18 cellular contexts compared by ENCODE assay signal in the genomic region with DNA sequence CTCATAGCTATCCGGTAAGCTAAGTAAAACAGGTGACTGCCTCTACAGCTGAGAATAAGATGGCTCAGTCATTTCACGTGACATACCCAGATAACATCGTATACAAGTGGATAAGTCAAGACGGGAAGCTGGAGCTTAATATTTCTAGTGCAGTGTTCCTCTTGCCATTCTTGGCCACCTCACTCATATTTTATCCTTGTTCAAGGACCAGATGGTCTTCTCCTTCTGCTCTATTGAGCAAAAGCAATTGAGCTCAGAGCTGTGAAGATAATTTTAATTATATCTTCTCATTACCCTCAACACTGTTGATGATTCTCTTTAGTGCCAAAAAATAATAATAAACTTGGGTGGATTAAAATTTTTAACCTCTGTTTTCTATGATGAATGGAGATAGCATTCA.
DNase-seq lines count a peak whose midpoint lies in the region; ATAC-seq and TF ChIP-seq lines count a peak whose summit lies in the region.
"Had no signal": no experiment of that assay in that cellular context is flagged by ENCODE, and none has a peak within 500 bp of the region (broad histone marks: within the 10 kb centered on the region; RNA-seq: fewer than 3 reads in every experiment).

No MANE protein-coding gene starts in this region.

- H3K4me3 ChIP-seq in brain microvascular endothelial cell (ENCODE audit: low read depth, low read length): no peak overlapping the region
- H3K4me3 ChIP-seq: BLaER1, GM23338 had no signal

- no peaks in the 10 kb centered on the region for H3K9me3 Mint-ChIP-seq in activated naive CD8-positive, alpha-beta T cell treated with anti-CD3 and anti-CD28 coated beads, Interleukin-2, amount 50 U/mL, for 24 hours
- H3K9me3 Mint-ChIP-seq: CD8-positive, alpha-beta T cell had no signal

- TF ChIP-seq CTCF in brain microvascular endothelial cell (IDR thresholded peaks at IDR 0.05; ENCODE audit: low read depth, low read length, missing control alignments): no peak

- no peak overlapping the region for H3K27ac ChIP-seq in brain microvascular endothelial cell
- H3K27ac ChIP-seq: BLaER1, C4-2B had no signal

- no peaks in the 10 kb centered on the region for H3K27me3 ChIP-seq in brain microvascular endothelial cell (replicated peaks)
- H3K27me3 ChIP-seq: BLaER1 had no signal

- H3K4me1 Mint-ChIP-seq in activated naive CD8-positive, alpha-beta T cell treated with anti-CD3 and anti-CD28 coated beads, Interleukin-2, amount 50 U/mL, for 24 hours: no peaks in the 10 kb centered on the region
- H3K4me1 Mint-ChIP-seq: B cell; CD4-positive, CD25-positive, alpha-beta regulatory T cell; H9 had no signal

- ATAC-seq in activated naive CD8-positive, alpha-beta T cell treated with anti-CD3 and anti-CD28 coated beads, Interleukin-2, amount 50 U/mL, for 24 hours: no peak
- ATAC-seq: CD8-positive, alpha-beta T cell; GM23338; HCT116 had no signal

- peak; percentile 16 for DNase-seq in Ammon's horn (ENCODE audit: low spot score)
- DNase-seq in G401 (ENCODE audit: low spot score): peak; percentile 79
- peak; percentile 70 to 86 for DNase-seq in NCI-H446 (lab: John Stamatoyannopoulos, UW)
- peak; percentile 59 for DNase-seq in cerebellum (ENCODE audit: low spot score)
- DNase-seq in activated naive CD8-positive, alpha-beta T cell treated with anti-CD3 and anti-CD28 coated beads, Interleukin-2, amount 50 U/mL, for 24 hours: no peak
- no peak for DNase-seq in brain microvascular endothelial cell
- DNase-seq: Caco-2; CD4-positive, CD25-positive, alpha-beta regulatory T cell; CD8-positive, alpha-beta T cell; DMS79; EL; GF-D8; H9 had no signal

- in situ Hi-C loops in G401 (cut with HindIII; ENCODE audit: low sequenced_read_pairs): no loop called here
- in situ Hi-C loops in brain microvascular endothelial cell (cut with HindIII; ENCODE audit: low pct_ligation_motif_present, low sequenced_read_pairs): no loop called here

- H3K27ac Mint-ChIP-seq in activated naive CD8-positive, alpha-beta T cell treated with anti-CD3 and anti-CD28 coated beads, Interleukin-2, amount 50 U/mL, for 24 hours: no peak overlapping the region
- H3K27ac Mint-ChIP-seq: B cell; CD4-positive, CD25-positive, alpha-beta regulatory T cell; CD8-positive, alpha-beta T cell; GM23338; H9 had no signal

- no peak overlapping the region for H3K4me3 Mint-ChIP-seq in activated naive CD8-positive, alpha-beta T cell treated with anti-CD3 and anti-CD28 coated beads, Interleukin-2, amount 50 U/mL, for 24 hours
- H3K4me3 Mint-ChIP-seq: B cell; CD4-positive, CD25-positive, alpha-beta regulatory T cell; CD8-positive, alpha-beta T cell; GM23338; H9 had no signal

- H3K27me3 Mint-ChIP-seq in activated naive CD8-positive, alpha-beta T cell treated with anti-CD3 and anti-CD28 coated beads, Interleukin-2, amount 50 U/mL, for 24 hours: no peaks in the 10 kb centered on the region
- H3K27me3 Mint-ChIP-seq: B cell; CD4-positive, CD25-positive, alpha-beta regulatory T cell had no signal

- H3K36me3 Mint-ChIP-seq in activated naive CD8-positive, alpha-beta T cell treated with anti-CD3 and anti-CD28 coated beads, Interleukin-2, amount 50 U/mL, for 24 hours (ENCODE audit: low read depth): no peaks in the 10 kb centered on the region
- H3K36me3 Mint-ChIP-seq: CD4-positive, CD25-positive, alpha-beta regulatory T cell; CD8-positive, alpha-beta T cell had no signal

- H3K36me3 ChIP-seq in brain microvascular endothelial cell (replicated peaks): no peaks in the 10 kb centered on the region
- H3K36me3 ChIP-seq: BLaER1 had no signal

Comparison
In these comparisons a context has a peak if more than half of its experiments do, and no peak if none do; other contexts are left out.
1. DNase-seq: peak in Ammon's horn (single experiment), G401 (single experiment), NCI-H446 (2 of 2) and cerebellum (single experiment); none in activated naive CD8-positive, alpha-beta T cell treated with anti-CD3 and anti-CD28 coated beads, Interleukin-2, amount 50 U/mL, for 24 hours (single experiment) and brain microvascular endothelial cell (single experiment).